Comparison of ENCODE assay signal across 20 cellular contexts in the genomic region with DNA sequence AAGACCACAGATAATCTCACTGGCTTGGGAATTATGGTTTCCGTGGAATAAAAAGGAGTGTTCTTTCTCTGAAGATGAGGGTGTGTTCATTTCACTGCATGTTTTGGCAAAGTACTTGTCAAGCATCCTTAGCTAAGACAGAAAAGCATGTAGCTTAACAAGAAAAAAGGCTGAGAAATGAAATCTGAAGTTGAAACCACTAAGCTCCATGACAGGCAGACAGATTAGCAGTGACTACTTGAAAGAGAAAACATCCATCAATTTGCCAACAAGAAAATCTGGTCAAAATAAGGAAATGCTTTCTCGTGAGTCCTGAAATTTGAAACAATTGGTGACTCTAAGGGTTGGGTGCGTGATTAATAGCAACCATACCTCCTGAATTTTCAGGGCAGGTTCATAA. TPM values are rescaled to one million over a fixed set of nuclear protein-coding genes. Genes with fewer than 3 reads are reported as not detected.
"Had no signal": no experiment of that assay in that cellular context is flagged by ENCODE, and none has a peak within 500 bp of the region (broad histone marks: within the 10 kb centered on the region; RNA-seq: fewer than 3 reads in every experiment).

No MANE protein-coding gene starts in this region.

- H3K9me3 Mint-ChIP-seq: activated naive CD8-positive, alpha-beta T cell treated with anti-CD3 and anti-CD28 coated beads for 36 hours; activated T-helper 1 cell treated with anti-CD3 and anti-CD28 coated beads, Interleukin-12 subunit alpha, Interleukin-12 subunit beta, Interleukin-2, Interleukin-4 antibody, amounts not matched to agents 30 ng/mL and 10 ng/mL and 1 ng/mL, durations not matched to agents 14 hours and 24 hours and 36 hours had no signal

- DNase-seq: activated CD4-positive, alpha-beta T cell treated with anti-CD3 and anti-CD28 coated beads for 36 hours; activated CD4-positive, alpha-beta T cell treated with anti-CD3 and anti-CD28 coated beads, Interleukin-2, amount 50 U/mL, for 48 hours; activated naive CD4-positive, alpha-beta T cell; activated naive CD8-positive, alpha-beta T cell treated with anti-CD3 and anti-CD28 coated beads for 36 hours; activated T-cell treated with anti-CD3 and anti-CD28 coated beads for 4 hours; amygdala; body of pancreas; erythroblast; heart right ventricle; immature natural killer cell; left ventricle myocardium superior; naive thymus-derived CD4-positive, alpha-beta T cell; stimulated activated naive B cell treated with anti-CD40 and anti-IgM and Interleukin-4, amounts not matched to agents 10 μg/mL and 1 μg/mL and 100 μg/mL, for 72 hours had no signal

- H3K27ac ChIP-seq: body of pancreas, coronary artery, heart right ventricle had no signal

- H3K27me3 ChIP-seq: body of pancreas, heart right ventricle had no signal

- ATAC-seq: activated CD4-positive, alpha-beta T cell treated with anti-CD3 and anti-CD28 coated beads for 36 hours; body of pancreas; heart right ventricle; left ventricle myocardium superior; naive thymus-derived CD4-positive, alpha-beta T cell; stimulated activated naive B cell treated with anti-CD40 and anti-IgM and Interleukin-4, amounts not matched to agents 10 μg/mL and 1 μg/mL and 100 μg/mL, for 72 hours; WTC11 had no signal

- FAIRE-seq: urothelium cell line had no signal

- H3K27me3 Mint-ChIP-seq: activated CD4-positive, alpha-beta T cell treated with anti-CD3 and anti-CD28 coated beads for 36 hours; activated naive CD8-positive, alpha-beta T cell treated with anti-CD3 and anti-CD28 coated beads for 36 hours; memory B cell had no signal

- H3K36me3 ChIP-seq: heart right ventricle had no signal

- H3K4me3 Mint-ChIP-seq: activated CD4-positive, alpha-beta T cell treated with anti-CD3 and anti-CD28 coated beads for 36 hours; activated naive CD8-positive, alpha-beta T cell treated with anti-CD3 and anti-CD28 coated beads for 36 hours; activated T-helper 1 cell treated with anti-CD3 and anti-CD28 coated beads, Interleukin-12 subunit alpha, Interleukin-12 subunit beta, Interleukin-2, Interleukin-4 antibody, amounts not matched to agents 30 ng/mL and 10 ng/mL and 1 ng/mL, durations not matched to agents 14 hours and 24 hours and 36 hours; immature natural killer cell; memory B cell; naive thymus-derived CD4-positive, alpha-beta T cell; stimulated activated naive B cell treated with anti-CD40 and anti-IgM and Interleukin-4, amounts not matched to agents 10 μg/mL and 1 μg/mL and 100 μg/mL, for 72 hours; WTC11 had no signal

- H3K27ac Mint-ChIP-seq: activated CD4-positive, alpha-beta T cell treated with anti-CD3 and anti-CD28 coated beads for 36 hours; activated naive CD8-positive, alpha-beta T cell treated with anti-CD3 and anti-CD28 coated beads for 36 hours; activated T-helper 1 cell treated with anti-CD3 and anti-CD28 coated beads, Interleukin-12 subunit alpha, Interleukin-12 subunit beta, Interleukin-2, Interleukin-4 antibody, amounts not matched to agents 30 ng/mL and 10 ng/mL and 1 ng/mL, durations not matched to agents 14 hours and 24 hours and 36 hours; immature natural killer cell; memory B cell; naive thymus-derived CD4-positive, alpha-beta T cell; stimulated activated naive B cell treated with anti-CD40 and anti-IgM and Interleukin-4, amounts not matched to agents 10 μg/mL and 1 μg/mL and 100 μg/mL, for 72 hours; WTC11 had no signal

- H3K4me1 Mint-ChIP-seq: activated CD4-positive, alpha-beta T cell treated with anti-CD3 and anti-CD28 coated beads for 36 hours; activated naive CD8-positive, alpha-beta T cell treated with anti-CD3 and anti-CD28 coated beads for 36 hours; immature natural killer cell; memory B cell; naive thymus-derived CD4-positive, alpha-beta T cell; stimulated activated naive B cell treated with anti-CD40 and anti-IgM and Interleukin-4, amounts not matched to agents 10 μg/mL and 1 μg/mL and 100 μg/mL, for 72 hours had no signal

- H3K9me3 ChIP-seq: body of pancreas had no signal

- H3K4me3 ChIP-seq: body of pancreas, coronary artery, heart right ventricle had no signal

- H3K36me3 Mint-ChIP-seq: activated naive CD8-positive, alpha-beta T cell treated with anti-CD3 and anti-CD28 coated beads for 36 hours; immature natural killer cell; memory B cell; naive thymus-derived CD4-positive, alpha-beta T cell; stimulated activated naive B cell treated with anti-CD40 and anti-IgM and Interleukin-4, amounts not matched to agents 10 μg/mL and 1 μg/mL and 100 μg/mL, for 72 hours; WTC11 had no signal

- H3K4me1 ChIP-seq: body of pancreas, heart right ventricle had no signal

RNA-seq across cellular contexts. Expression of a gene that starts 20.5 kb away (rescaled TPM):
- total RNA-seq: activated CD4-positive, alpha-beta T cell treated with anti-CD3 and anti-CD28 coated beads for 36 hours; activated naive CD8-positive, alpha-beta T cell treated with anti-CD3 and anti-CD28 coated beads for 36 hours; activated T-helper 1 cell treated with anti-CD3 and anti-CD28 coated beads, Interleukin-12 subunit alpha, Interleukin-12 subunit beta, Interleukin-2, Interleukin-4 antibody, amounts not matched to agents 30 ng/mL and 10 ng/mL and 1 ng/mL, durations not matched to agents 14 hours and 24 hours and 36 hours; body of pancreas; heart right ventricle; left ventricle myocardium superior; naive thymus-derived CD4-positive, alpha-beta T cell had no signal
- polyA plus RNA-seq: immature natural killer cell; naive thymus-derived CD4-positive, alpha-beta T cell had no signal

RNA-seq across cellular contexts. Expression of a gene that starts 50.4 kb away (rescaled TPM):
- total RNA-seq: activated CD4-positive, alpha-beta T cell treated with anti-CD3 and anti-CD28 coated beads for 36 hours; activated naive CD8-positive, alpha-beta T cell treated with anti-CD3 and anti-CD28 coated beads for 36 hours; activated T-helper 1 cell treated with anti-CD3 and anti-CD28 coated beads, Interleukin-12 subunit alpha, Interleukin-12 subunit beta, Interleukin-2, Interleukin-4 antibody, amounts not matched to agents 30 ng/mL and 10 ng/mL and 1 ng/mL, durations not matched to agents 14 hours and 24 hours and 36 hours; body of pancreas; heart right ventricle; left ventricle myocardium superior; mucosa of gallbladder; naive thymus-derived CD4-positive, alpha-beta T cell; renal cortical epithelial cell; WTC11 had no signal
- polyA plus RNA-seq: heart right ventricle; immature natural killer cell; naive thymus-derived CD4-positive, alpha-beta T cell had no signal
